ENCODE assay signal across 16 cellular contexts in the genomic region with DNA sequence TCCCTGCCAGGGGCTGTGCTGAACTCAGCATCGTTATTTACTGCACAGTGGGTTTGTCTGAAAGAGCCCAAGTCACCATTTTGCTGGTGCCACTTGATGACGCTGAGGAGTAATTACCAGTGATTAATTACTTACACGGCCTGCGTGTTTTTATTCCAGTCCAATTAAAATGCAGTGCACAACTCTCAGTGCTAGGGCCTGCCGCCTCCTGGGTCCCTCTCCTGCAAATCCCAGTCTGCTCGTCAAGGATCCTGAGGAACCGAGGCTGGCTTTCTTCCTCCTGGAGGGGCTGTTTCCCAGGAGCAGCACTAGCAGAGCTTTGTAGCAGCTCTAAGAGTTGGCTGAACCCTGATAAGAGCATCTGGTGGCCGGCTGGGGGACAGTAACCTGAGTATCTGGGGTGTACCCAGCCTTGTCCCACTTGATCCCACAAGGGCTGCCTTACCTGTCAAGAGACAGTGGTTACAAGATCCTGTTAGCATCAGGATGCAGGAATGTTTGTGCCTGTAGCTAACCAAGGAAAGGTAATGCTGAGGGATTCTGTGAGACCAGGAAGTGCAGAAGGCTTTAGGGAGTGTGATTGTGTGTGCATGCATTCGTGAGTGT. TPM values are rescaled to one million over a fixed set of nuclear protein-coding genes. Genes with fewer than 3 reads are reported as not detected.
DNase-seq lines count a peak whose midpoint lies in the region; ATAC-seq and TF ChIP-seq lines count a peak whose summit lies in the region.
"Had no signal": no experiment of that assay in that cellular context is flagged by ENCODE, and none has a peak within 500 bp of the region (broad histone marks: within the 10 kb centered on the region; RNA-seq: fewer than 3 reads in every experiment).

No MANE protein-coding gene starts in this region.

- H3K79me2 ChIP-seq in GM23338 (replicated peaks; ENCODE audit: insufficient read depth): no peaks in the 10 kb centered on the region
- no peaks in the 10 kb centered on the region for H3K79me2 ChIP-seq in neural progenitor cell (ENCODE audit: low read depth)

- H3K4me3 Mint-ChIP-seq in GM23338 (no peak overlapping the region), neural progenitor cell (no peak overlapping the region), CD14-positive monocyte (no peak overlapping the region)
- H3K4me3 Mint-ChIP-seq: B cell had no signal

- H3K4me3 ChIP-seq in BLaER1 (no peak overlapping the region), GM23338 (no peak overlapping the region), neural progenitor cell (no peak overlapping the region)
- H3K4me3 ChIP-seq: GM23248, K562 had no signal

- no peak for ATAC-seq in GM23338
- ATAC-seq: HCT116, K562 had no signal

- no peak overlapping the region for H3K9ac ChIP-seq in BLaER1
- no peak overlapping the region for H3K9ac ChIP-seq in neural progenitor cell
- H3K9ac ChIP-seq: GM23248 had no signal

- H3K27me3 Mint-ChIP-seq in GM23338 (ENCODE audit: insufficient read depth, low read depth, poor library complexity): peaks cover 17% of the 10 kb centered on the region
- H3K27me3 Mint-ChIP-seq in neural progenitor cell (ENCODE audit: insufficient read depth, low read depth): peaks cover 8% of the 10 kb centered on the region
- H3K27me3 Mint-ChIP-seq in CD14-positive monocyte (ENCODE audit: low read depth in 3 of 3): peaks cover 0 to 2% (median 0%) of the 10 kb centered on the region in 3 donors
- H3K27me3 Mint-ChIP-seq: B cell had no signal

- H3F3A ChIP-seq in GM23338 (replicated peaks; ENCODE audit: low read depth) (no peaks in the 10 kb centered on the region), neural progenitor cell (ENCODE audit: low read depth) (no peaks in the 10 kb centered on the region)

- H3K4me2 ChIP-seq in BLaER1 (peak overlapping the region; percentile 81), GM23338 (no peak overlapping the region), neural progenitor cell (peak overlapping the region; percentile 35)

- H3K27ac ChIP-seq in BLaER1 (peak overlapping the region; percentile 31), GM23338 (ENCODE audit: low read depth) (no peak overlapping the region), neural progenitor cell (peak overlapping the region; percentile 20)
- H3K27ac ChIP-seq: GM23248 had no signal

- TF ChIP-seq CTCF in GM23338 (conservative IDR thresholded peaks at IDR 0.05; ENCODE audit: low read depth in 2 of 2) (no peak), neural progenitor cell (IDR thresholded peaks at IDR 0.05) (no peak), GM10266 (IDR thresholded peaks at IDR 0.05; ENCODE audit: control insufficient read depth, insufficient read depth, low read depth, missing control alignments) (no peak), CD14-positive monocyte (IDR thresholded peaks at IDR 0.05) (no peak)

- no peak for DNase-seq in GM23338 (ENCODE audit: low spot score)
- DNase-seq in cerebellar cortex (ENCODE audit: low spot score): peak; percentile 38
- no peak for DNase-seq in neural progenitor cell (ENCODE audit: low spot score)
- DNase-seq in GM10266 (ENCODE audit: extremely low spot score): no peak
- no peak for DNase-seq in NOMO-1 (lab: John Stamatoyannopoulos, UW; ENCODE audit: unreplicated experiment in 2 of 2)
- no peak for DNase-seq in CD14-positive monocyte (ENCODE audit: low spot score)
- DNase-seq: GF-D8, GM23248, NCI-H1436 treated with DMSO at 0.1 percent for 48 hours, NCI-H526, SIG-M5 had no signal

- H3K4me1 ChIP-seq in BLaER1 (peaks cover 72% of the 10 kb centered on the region), GM23338 (ENCODE audit: insufficient read depth) (no peaks in the 10 kb centered on the region), neural progenitor cell (peaks cover 25% of the 10 kb centered on the region)

- H3K9me3 Mint-ChIP-seq in GM23338: no peaks in the 10 kb centered on the region
- no peaks in the 10 kb centered on the region for H3K9me3 Mint-ChIP-seq in neural progenitor cell
- H3K9me3 Mint-ChIP-seq in CD14-positive monocyte: no peaks in the 10 kb centered on the region

- H3K9me3 ChIP-seq in BLaER1 (no peaks in the 10 kb centered on the region), neural progenitor cell (ENCODE audit: low read depth) (no peaks in the 10 kb centered on the region)

- intact Hi-C loops in CD14-positive monocyte (cut with micrococcal nuclease): no loop called here

- H3K36me3 Mint-ChIP-seq in GM23338 (ENCODE audit: low read depth): peaks cover 3% of the 10 kb centered on the region; the same call in 2 of the 3 replicates
- H3K36me3 Mint-ChIP-seq in neural progenitor cell: peaks cover 7% of the 10 kb centered on the region
- peaks cover 60 to 95% of the 10 kb centered on the region in 2 donors for H3K36me3 Mint-ChIP-seq in CD14-positive monocyte

- no peaks in the 10 kb centered on the region for H3K9me2 ChIP-seq in GM23338 (ENCODE audit: insufficient read depth)

- H3K27ac Mint-ChIP-seq in GM23338 (0 out of 2 replicates have a peak overlapping the region, but pooled peaks have one; percentile 49), neural progenitor cell (peak overlapping the region; percentile 53), CD14-positive monocyte (peak overlapping the region in 1 of 7 donors; percentile 49)
- H3K27ac Mint-ChIP-seq: B cell had no signal

- H4K20me1 ChIP-seq in BLaER1 (peaks cover 33% of the 10 kb centered on the region), GM23338 (replicated peaks; ENCODE audit: insufficient read depth) (no peaks in the 10 kb centered on the region), neural progenitor cell (ENCODE audit: low read depth) (peaks cover 29% of the 10 kb centered on the region)

- H3K36me3 ChIP-seq in BLaER1 (peaks cover 59% of the 10 kb centered on the region), GM23338 (ENCODE audit: insufficient read depth) (no peaks in the 10 kb centered on the region; the same call in 1 of the 2 replicates), neural progenitor cell (no peaks in the 10 kb centered on the region)

- H2AFZ ChIP-seq in GM23338: no peak overlapping the region
- H2AFZ ChIP-seq in neural progenitor cell (replicated peaks): no peak overlapping the region
- H2AFZ ChIP-seq: GM23248 had no signal

- H3K27me3 ChIP-seq in BLaER1: no peaks in the 10 kb centered on the region
- H3K27me3 ChIP-seq in GM23338 (ENCODE audit: insufficient read depth): no peaks in the 10 kb centered on the region
- no peaks in the 10 kb centered on the region for H3K27me3 ChIP-seq in neural progenitor cell

- peaks cover 27% of the 10 kb centered on the region for H3K4me1 Mint-ChIP-seq in GM23338
- H3K4me1 Mint-ChIP-seq in neural progenitor cell: peaks cover 41% of the 10 kb centered on the region
- no peaks in the 10 kb centered on the region for H3K4me1 Mint-ChIP-seq in CD14-positive monocyte
- H3K4me1 Mint-ChIP-seq: B cell had no signal

TF ChIP-seq in GM23338, 12 proteins besides CTCF, POLR2A, EP300 and RAD21:
- TF ChIP-seq EZH2 (IDR thresholded peaks at IDR 0.05; ENCODE audit: low read depth, unreplicated experiment): no peak

RNA-seq across cellular contexts. Expression of gene LRRC4, which starts 45.1 kb away (rescaled TPM):
- 3.6 and 5.2 TPM in 2 replicates for total RNA-seq in GM23338 (2014; rRNA removed; shearing (Covaris generic))
- polyA plus RNA-seq in GM23338 (2016; fragmentation: Nextera tagmentation; extraction: Ambion mirVana) (1.7 and 1.9 TPM in 2 replicates), CD14-positive monocyte (under 1 TPM; 0.12 to 0.91 TPM)
- 19.8 and 26.9 TPM in 2 replicates for total RNA-seq in neural progenitor cell (ENCODE audit: low replicate concordance)
- total RNA-seq: K562, OCI-LY7 had no signal
